Comparison of ENCODE assay signal across 23 cellular contexts in the genomic region with DNA sequence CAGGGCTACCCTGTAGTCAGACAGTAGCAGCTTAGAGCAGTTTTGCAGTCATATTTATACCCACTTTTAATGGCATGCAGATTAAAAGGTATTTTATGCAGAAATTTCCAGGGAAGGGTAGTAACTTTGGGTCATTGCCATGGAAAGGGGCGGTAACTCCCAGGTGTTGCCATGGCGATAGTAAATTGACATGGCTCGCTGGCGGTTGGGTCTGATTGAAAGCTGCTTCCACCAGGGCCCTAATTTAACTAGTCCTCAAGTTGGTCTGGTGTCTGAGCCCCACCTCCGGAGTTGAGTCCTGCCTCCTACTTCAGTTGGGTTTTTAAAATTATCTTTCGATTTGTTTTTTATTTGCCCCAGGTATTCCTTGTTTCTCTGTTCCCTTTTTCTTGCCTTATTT.
"Had no signal": no experiment of that assay in that cellular context is flagged by ENCODE, and none has a peak within 500 bp of the region (broad histone marks: within the 10 kb centered on the region; RNA-seq: fewer than 3 reads in every experiment).

No MANE protein-coding gene starts in this region.

- ATAC-seq: activated CD4-positive, alpha-beta T cell treated with anti-CD3 and anti-CD28 coated beads for 36 hours; activated T-cell treated with anti-CD3 and anti-CD28 coated beads, Interleukin-2, amount 50 U/mL, for 4 hours; gastroesophageal sphincter; left lobe of liver; naive thymus-derived CD4-positive, alpha-beta T cell; stimulated activated memory B cell treated with anti-CD40 and anti-IgM and Interleukin-4, amounts not matched to agents 10 μg/mL and 1 μg/mL and 100 μg/mL, for 72 hours had no signal

- H3K36me3 ChIP-seq: colonic mucosa, gastroesophageal sphincter, sigmoid colon, vagina had no signal

- H3K9me3 ChIP-seq: colonic mucosa, gastroesophageal sphincter, sigmoid colon, vagina had no signal

- H3K4me3 ChIP-seq: colonic mucosa, gastroesophageal sphincter, lung, sigmoid colon, smooth muscle cell, vagina had no signal

- H3K27me3 ChIP-seq: colonic mucosa, gastroesophageal sphincter, sigmoid colon, vagina had no signal

- H3K4me1 ChIP-seq: colonic mucosa, gastroesophageal sphincter, sigmoid colon, vagina had no signal

- DNase-seq: activated B cell treated with CpG ODN at 0.5 μM for 24 hours; activated CD4-positive, alpha-beta T cell treated with anti-CD3 and anti-CD28 coated beads for 36 hours; activated CD4-positive, alpha-beta T cell treated with anti-CD3 and anti-CD28 coated beads, Interleukin-2, amount 50 U/mL, for 48 hours; activated CD8-positive, alpha-beta memory T cell treated with anti-CD3 and anti-CD28 coated beads, Interleukin-2, amount 50 U/mL, for 48 hours; activated naive CD4-positive, alpha-beta T cell treated with anti-CD3 and anti-CD28 coated beads for 36 hours; activated naive CD8-positive, alpha-beta T cell treated with anti-CD3 and anti-CD28 coated beads, Interleukin-2, amount 10 ng/mL, durations not matched to agents 7 days and 5 days; activated T-cell treated with anti-CD3 and anti-CD28 coated beads, Interleukin-2, amount 50 U/mL, for 4 hours; amniotic stem cell; colonic mucosa; head of caudate nucleus; hypothalamus; naive thymus-derived CD4-positive, alpha-beta T cell; retina; sigmoid colon; stimulated activated CD4-positive, alpha-beta T cell treated with anti-CD3 and anti-CD28 coated beads, Interleukin-15, amount 100 ng/mL, for 24 hours; T1000 had no signal

- H3K27ac ChIP-seq: colonic mucosa, epithelial cell of prostate, gastroesophageal sphincter, sigmoid colon, vagina had no signal
